8 cellular contexts compared by ENCODE assay signal in the genomic region with DNA sequence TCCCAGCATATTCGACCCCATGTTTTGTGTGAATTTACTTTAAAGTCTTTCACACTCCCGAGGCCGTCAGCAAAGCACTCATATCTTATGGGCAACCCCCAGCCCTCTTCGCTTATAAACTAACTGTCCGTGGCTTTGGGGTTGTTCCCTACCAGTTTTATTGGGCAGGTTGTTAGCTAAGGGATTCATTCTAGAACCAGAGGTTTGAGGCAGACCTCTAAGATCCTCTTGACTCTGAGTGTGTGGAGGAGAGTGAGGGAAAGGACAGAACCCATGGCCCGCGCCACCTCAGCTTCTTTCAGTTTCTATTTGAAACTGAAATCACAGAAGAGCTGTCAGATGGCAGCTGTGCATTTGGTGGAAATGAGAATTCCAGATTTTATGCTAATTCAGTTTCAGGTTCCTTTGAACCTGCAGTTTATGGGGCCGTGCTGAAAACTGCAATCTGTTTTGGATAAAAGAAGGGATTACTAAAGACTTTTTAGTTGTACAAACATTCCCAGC.
A peak's percentile ranks its signal among the peaks of the same experiment; 100 is the strongest.
DNase-seq lines count a peak whose midpoint lies in the region; ATAC-seq, FAIRE-seq and TF ChIP-seq lines count a peak whose summit lies in the region.

No MANE protein-coding gene starts in this region.

- no peak for FAIRE-seq in D721Med (lab: Jason Lieb, UNC)

- no peak overlapping the region for H2BK15ac ChIP-seq in mesenchymal stem cell (ENCODE audit: low read depth, poor library complexity, severe bottlenecking)

- TF ChIP-seq CTCF in GM23338 (conservative IDR thresholded peaks at IDR 0.05; ENCODE audit: low read depth in 2 of 2) = no peak
- no peak for TF ChIP-seq CTCF in MM.1S (IDR thresholded peaks at IDR 0.05; ENCODE audit: low read length)
- TF ChIP-seq CTCF in omental fat pad (IDR thresholded peaks at IDR 0.05) = no peak
- TF ChIP-seq CTCF in D721Med (IDR thresholded peaks at IDR 0.05; ENCODE audit: insufficient read depth, missing control alignments) = no peak

- no peak overlapping the region for H3K27ac Mint-ChIP-seq in GM23338

- H2BK120ac ChIP-seq in mesenchymal stem cell (ENCODE audit: low read depth, low read length) = no peak overlapping the region

- H3K27me3 ChIP-seq in GM23338 (ENCODE audit: insufficient read depth) (peaks cover 83% of the 10 kb centered on the region), MM.1S (replicated peaks; ENCODE audit: insufficient read depth, low read length) (no peaks in the 10 kb centered on the region), mesenchymal stem cell (ENCODE audit: control insufficient read depth in 1 of 2, insufficient read depth in 1 of 2, low read length in 2 of 2) (no peaks in the 10 kb centered on the region)

- peak overlapping the region; percentile 48; the same call in 2 of the 3 replicates for H3K4me3 Mint-ChIP-seq in GM23338

- no peak overlapping the region for H3K14ac ChIP-seq in mesenchymal stem cell (ENCODE audit: low read length in 2 of 2)

- intact Hi-C loops in head of caudate nucleus (cut with DNase I) = no loop called here

- no peak overlapping the region for H4K91ac ChIP-seq in mesenchymal stem cell (ENCODE audit: low read length)

- H3K23ac ChIP-seq in mesenchymal stem cell (ENCODE audit: low read length in 2 of 2) = no peak overlapping the region

- H2AK5ac ChIP-seq in mesenchymal stem cell (ENCODE audit: low read length, severe bottlenecking) = no peak overlapping the region

- no peaks in the 10 kb centered on the region; the same call in 2 of the 3 replicates for H3K9me3 Mint-ChIP-seq in GM23338

- H3K9me3 ChIP-seq in MM.1S (replicated peaks; ENCODE audit: insufficient read depth, low read length) (no peaks in the 10 kb centered on the region), mesenchymal stem cell (ENCODE audit: control insufficient read depth, low read length) (no peaks in the 10 kb centered on the region)

- H3K18ac ChIP-seq in mesenchymal stem cell (ENCODE audit: low read depth in 1 of 2, low read length in 2 of 2) = no peak overlapping the region

- H3F3A ChIP-seq in GM23338 (replicated peaks; ENCODE audit: low read depth) (0 out of 2 replicates have a peak, but pooled peaks cover 4% of the 10 kb centered on the region), MM.1S (ENCODE audit: insufficient read depth, low read length) (peaks cover 15% of the 10 kb centered on the region)

- peak overlapping the region; percentile 44; the same call in 1 of the 2 replicates for H3K4me3 ChIP-seq in GM23338
- H3K4me3 ChIP-seq in MM.1S (ENCODE audit: low read length) = peak overlapping the region; percentile 58
- H3K4me3 ChIP-seq in mesenchymal stem cell (ENCODE audit: insufficient read depth in 1 of 2, low read depth in 1 of 2, low read length in 2 of 2) = no peak overlapping the region

- no peaks in the 10 kb centered on the region for H3K9me2 ChIP-seq in GM23338 (ENCODE audit: insufficient read depth)
- no peaks in the 10 kb centered on the region for H3K9me2 ChIP-seq in MM.1S (replicated peaks; ENCODE audit: insufficient read depth, low read length)

- H3K4me2 ChIP-seq in GM23338 (peak overlapping the region; percentile 53), MM.1S (ENCODE audit: low read depth, low read length) (peak overlapping the region; percentile 96), mesenchymal stem cell (ENCODE audit: low read length, poor library complexity, severe bottlenecking) (no peak overlapping the region)

- no peaks in the 10 kb centered on the region for H3K79me2 ChIP-seq in GM23338 (replicated peaks; ENCODE audit: insufficient read depth)
- no peaks in the 10 kb centered on the region for H3K79me2 ChIP-seq in MM.1S (ENCODE audit: low read length)

- no peak overlapping the region for H2BK5ac ChIP-seq in mesenchymal stem cell (ENCODE audit: low read depth, low read length, poor library complexity, severe bottlenecking)

- peaks cover 8% of the 10 kb centered on the region for H4K20me1 ChIP-seq in GM23338 (replicated peaks; ENCODE audit: insufficient read depth)
- H4K20me1 ChIP-seq in MM.1S (ENCODE audit: insufficient read depth, low read length) = no peaks in the 10 kb centered on the region

- H3K36me3 ChIP-seq in GM23338 (ENCODE audit: insufficient read depth) (no peaks in the 10 kb centered on the region), MM.1S (replicated peaks; ENCODE audit: insufficient read depth, low read length) (no peaks in the 10 kb centered on the region), mesenchymal stem cell (ENCODE audit: control insufficient read depth in 1 of 2, insufficient read depth in 2 of 2, low read depth in 1 of 2, low read length in 2 of 2) (no peaks in the 10 kb centered on the region)

- H3K4me1 ChIP-seq in GM23338 (ENCODE audit: insufficient read depth) = peaks cover 31% of the 10 kb centered on the region
- H3K4me1 ChIP-seq in MM.1S (ENCODE audit: low read length) = peaks cover 20% of the 10 kb centered on the region
- peaks cover 4% of the 10 kb centered on the region for H3K4me1 ChIP-seq in mesenchymal stem cell (ENCODE audit: control insufficient read depth, insufficient read depth, low read depth, low read length)

- H2AFZ ChIP-seq in GM23338 (no peak overlapping the region), MM.1S (ENCODE audit: low read length) (peak overlapping the region; percentile 89), mesenchymal stem cell (ENCODE audit: low read depth, low read length) (no peak overlapping the region)

- no peak overlapping the region for H4K8ac ChIP-seq in mesenchymal stem cell (ENCODE audit: low read length)

- WGBS in mesenchymal stem cell = 40% methylated on average over 6 of the region's 8 CpGs

- H2BK12ac ChIP-seq in mesenchymal stem cell (ENCODE audit: low read length in 2 of 2) = no peak overlapping the region

- H3K9ac ChIP-seq in MM.1S (ENCODE audit: low read length) = peak overlapping the region; percentile 58; the same call in 1 of the 2 replicates
- H3K9ac ChIP-seq in mesenchymal stem cell (ENCODE audit: low read length) = no peak overlapping the region

- peaks cover 1% of the 10 kb centered on the region for H3K79me1 ChIP-seq in mesenchymal stem cell (replicated peaks; ENCODE audit: low read length, poor library complexity, severe bottlenecking)

- H3K27ac ChIP-seq in GM23338 (ENCODE audit: low read depth) (no peak overlapping the region), MM.1S (ENCODE audit: low read length) (peak overlapping the region; percentile 76; the same call in 1 of the 2 replicates), mesenchymal stem cell (ENCODE audit: low read length, poor library complexity, severe bottlenecking) (no peak overlapping the region)

- ATAC-seq in GM18861 (IDR thresholded peaks at IDR 0.05; ENCODE audit: unreplicated experiment) = peak; percentile 69
- ATAC-seq in GM23338 = peak; percentile 33
- no peak for ATAC-seq in omental fat pad (ENCODE audit: low FRiP score)

- H3K4ac ChIP-seq in mesenchymal stem cell (ENCODE audit: low read depth in 1 of 2, low read length in 2 of 2) = no peak overlapping the region

- DNase-seq in GM23338 (ENCODE audit: low spot score) (no peak), MM.1S (peak; percentile 86), mesenchymal stem cell (peak; percentile 15), omental fat pad (ENCODE audit: low spot score) (no peak), head of caudate nucleus (no peak), NCI-H526 treated with DMSO at 0.1 percent for 48 hours (lab: John Stamatoyannopoulos, UW) (no peak), D721Med (ENCODE audit: insufficient read length, low spot score) (no peak)

- H3K27me3 Mint-ChIP-seq in GM23338 (ENCODE audit: insufficient read depth, low read depth, poor library complexity) = peaks cover 64% of the 10 kb centered on the region

- H3K4me1 Mint-ChIP-seq in GM23338 = peaks cover 30% of the 10 kb centered on the region

- no peaks in the 10 kb centered on the region for H3K36me3 Mint-ChIP-seq in GM23338 (ENCODE audit: low read depth)

TF ChIP-seq in GM23338, 12 proteins besides CTCF, POLR2A, EP300 and RAD21 (continues in another document):
- TF ChIP-seq CREB1 (CRISPR knock-in tag; IDR thresholded peaks at IDR 0.05; ENCODE audit: low read depth) = no peak
- no peak for TF ChIP-seq EZH2 (IDR thresholded peaks at IDR 0.05; ENCODE audit: low read depth, unreplicated experiment)
- TF ChIP-seq, protein P1, sequence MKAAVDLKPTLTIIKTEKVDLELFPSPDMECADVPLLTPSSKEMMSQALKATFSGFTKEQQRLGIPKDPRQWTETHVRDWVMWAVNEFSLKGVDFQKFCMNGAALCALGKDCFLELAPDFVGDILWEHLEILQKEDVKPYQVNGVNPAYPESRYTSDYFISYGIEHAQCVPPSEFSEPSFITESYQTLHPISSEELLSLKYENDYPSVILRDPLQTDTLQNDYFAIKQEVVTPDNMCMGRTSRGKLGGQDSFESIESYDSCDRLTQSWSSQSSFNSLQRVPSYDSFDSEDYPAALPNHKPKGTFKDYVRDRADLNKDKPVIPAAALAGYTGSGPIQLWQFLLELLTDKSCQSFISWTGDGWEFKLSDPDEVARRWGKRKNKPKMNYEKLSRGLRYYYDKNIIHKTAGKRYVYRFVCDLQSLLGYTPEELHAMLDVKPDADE (IDR thresholded peaks at IDR 0.05) = no peak
- no peak for TF ChIP-seq ZNF114 (CRISPR knock-in tag; IDR thresholded peaks at IDR 0.05)
- TF ChIP-seq EZH2phosphoT487 (IDR thresholded peaks at IDR 0.05; ENCODE audit: unreplicated experiment) = no peak
- no peak for TF ChIP-seq ZNF331 (CRISPR knock-in tag; IDR thresholded peaks at IDR 0.05; ENCODE audit: low read depth)
- TF ChIP-seq NANOG (IDR thresholded peaks at IDR 0.05; ENCODE audit: borderline replicate concordance) = no peak
- no peak for TF ChIP-seq JUNB (IDR thresholded peaks at IDR 0.05; ENCODE audit: unreplicated experiment)

Comparison
In these comparisons a context has a peak if more than half of its experiments do, and no peak if none do; other contexts are left out.
1. DNase-seq: peak in MM.1S (single experiment) and mesenchymal stem cell (single experiment); none in GM23338 (single experiment), omental fat pad (single experiment), head of caudate nucleus (0 of 42), NCI-H526 treated with DMSO at 0.1 percent for 48 hours (single experiment) and D721Med (single experiment).
2. H3K4me3 ChIP-seq: peak in GM23338 (single experiment) and MM.1S (single experiment); none in mesenchymal stem cell (0 of 2).